Comparison of ENCODE assay signal across 1 cellular context in the genomic region with DNA sequence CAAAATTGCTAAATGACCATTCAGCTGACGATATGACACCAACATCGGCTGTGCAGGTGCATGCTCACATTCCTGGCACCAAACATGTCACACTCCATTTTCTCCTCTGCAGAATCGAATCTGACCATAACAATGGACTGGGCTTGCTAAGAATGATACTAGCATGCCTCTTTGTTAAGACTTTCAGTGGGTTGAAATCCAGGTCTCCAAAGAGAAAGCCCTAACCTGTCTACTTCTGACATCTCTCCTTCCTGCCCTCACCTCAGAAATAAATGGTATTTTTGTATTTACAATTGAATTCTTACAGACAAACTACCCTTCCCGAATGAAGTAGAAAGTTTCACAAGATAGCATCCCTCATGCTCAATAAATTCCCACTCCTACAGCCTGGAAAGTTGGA.
TF ChIP-seq lines count a peak whose summit lies in the region.

No MANE protein-coding gene starts in this region.

TF ChIP-seq in GM12878, 131 proteins besides CTCF, POLR2A, EP300 and RAD21 (continued from another document):
- TF ChIP-seq, protein P1, sequence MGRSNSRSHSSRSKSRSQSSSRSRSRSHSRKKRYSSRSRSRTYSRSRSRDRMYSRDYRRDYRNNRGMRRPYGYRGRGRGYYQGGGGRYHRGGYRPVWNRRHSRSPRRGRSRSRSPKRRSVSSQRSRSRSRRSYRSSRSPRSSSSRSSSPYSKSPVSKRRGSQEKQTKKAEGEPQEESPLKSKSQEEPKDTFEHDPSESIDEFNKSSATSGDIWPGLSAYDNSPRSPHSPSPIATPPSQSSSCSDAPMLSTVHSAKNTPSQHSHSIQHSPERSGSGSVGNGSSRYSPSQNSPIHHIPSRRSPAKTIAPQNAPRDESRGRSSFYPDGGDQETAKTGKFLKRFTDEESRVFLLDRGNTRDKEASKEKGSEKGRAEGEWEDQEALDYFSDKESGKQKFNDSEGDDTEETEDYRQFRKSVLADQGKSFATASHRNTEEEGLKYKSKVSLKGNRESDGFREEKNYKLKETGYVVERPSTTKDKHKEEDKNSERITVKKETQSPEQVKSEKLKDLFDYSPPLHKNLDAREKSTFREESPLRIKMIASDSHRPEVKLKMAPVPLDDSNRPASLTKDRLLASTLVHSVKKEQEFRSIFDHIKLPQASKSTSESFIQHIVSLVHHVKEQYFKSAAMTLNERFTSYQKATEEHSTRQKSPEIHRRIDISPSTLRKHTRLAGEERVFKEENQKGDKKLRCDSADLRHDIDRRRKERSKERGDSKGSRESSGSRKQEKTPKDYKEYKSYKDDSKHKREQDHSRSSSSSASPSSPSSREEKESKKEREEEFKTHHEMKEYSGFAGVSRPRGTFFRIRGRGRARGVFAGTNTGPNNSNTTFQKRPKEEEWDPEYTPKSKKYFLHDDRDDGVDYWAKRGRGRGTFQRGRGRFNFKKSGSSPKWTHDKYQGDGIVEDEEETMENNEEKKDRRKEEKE (IDR thresholded peaks at IDR 0.05): no peak
- no peak for TF ChIP-seq E2F8 (IDR thresholded peaks at IDR 0.05; ENCODE audit: low read depth, partially characterized antibody)
- TF ChIP-seq, protein P2, sequence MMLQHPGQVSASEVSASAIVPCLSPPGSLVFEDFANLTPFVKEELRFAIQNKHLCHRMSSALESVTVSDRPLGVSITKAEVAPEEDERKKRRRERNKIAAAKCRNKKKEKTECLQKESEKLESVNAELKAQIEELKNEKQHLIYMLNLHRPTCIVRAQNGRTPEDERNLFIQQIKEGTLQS (IDR thresholded peaks at IDR 0.05; ENCODE audit: borderline replicate concordance, extremely low read depth, low read depth, low read length): no peak
- TF ChIP-seq ZBTB40 (IDR thresholded peaks at IDR 0.05; ENCODE audit: borderline replicate concordance): no peak
- no peak for TF ChIP-seq TARDBP (IDR thresholded peaks at IDR 0.05; ENCODE audit: borderline replicate concordance)
- TF ChIP-seq IRF4 (IDR thresholded peaks at IDR 0.05; ENCODE audit: low read depth, low read length): no peak
- TF ChIP-seq NBN (IDR thresholded peaks at IDR 0.05): no peak
- no peak for TF ChIP-seq ATF2 (IDR thresholded peaks at IDR 0.05; ENCODE audit: low read length)
- TF ChIP-seq NFXL1 (IDR thresholded peaks at IDR 0.05; ENCODE audit: borderline replicate concordance): no peak
- TF ChIP-seq, protein P3, sequence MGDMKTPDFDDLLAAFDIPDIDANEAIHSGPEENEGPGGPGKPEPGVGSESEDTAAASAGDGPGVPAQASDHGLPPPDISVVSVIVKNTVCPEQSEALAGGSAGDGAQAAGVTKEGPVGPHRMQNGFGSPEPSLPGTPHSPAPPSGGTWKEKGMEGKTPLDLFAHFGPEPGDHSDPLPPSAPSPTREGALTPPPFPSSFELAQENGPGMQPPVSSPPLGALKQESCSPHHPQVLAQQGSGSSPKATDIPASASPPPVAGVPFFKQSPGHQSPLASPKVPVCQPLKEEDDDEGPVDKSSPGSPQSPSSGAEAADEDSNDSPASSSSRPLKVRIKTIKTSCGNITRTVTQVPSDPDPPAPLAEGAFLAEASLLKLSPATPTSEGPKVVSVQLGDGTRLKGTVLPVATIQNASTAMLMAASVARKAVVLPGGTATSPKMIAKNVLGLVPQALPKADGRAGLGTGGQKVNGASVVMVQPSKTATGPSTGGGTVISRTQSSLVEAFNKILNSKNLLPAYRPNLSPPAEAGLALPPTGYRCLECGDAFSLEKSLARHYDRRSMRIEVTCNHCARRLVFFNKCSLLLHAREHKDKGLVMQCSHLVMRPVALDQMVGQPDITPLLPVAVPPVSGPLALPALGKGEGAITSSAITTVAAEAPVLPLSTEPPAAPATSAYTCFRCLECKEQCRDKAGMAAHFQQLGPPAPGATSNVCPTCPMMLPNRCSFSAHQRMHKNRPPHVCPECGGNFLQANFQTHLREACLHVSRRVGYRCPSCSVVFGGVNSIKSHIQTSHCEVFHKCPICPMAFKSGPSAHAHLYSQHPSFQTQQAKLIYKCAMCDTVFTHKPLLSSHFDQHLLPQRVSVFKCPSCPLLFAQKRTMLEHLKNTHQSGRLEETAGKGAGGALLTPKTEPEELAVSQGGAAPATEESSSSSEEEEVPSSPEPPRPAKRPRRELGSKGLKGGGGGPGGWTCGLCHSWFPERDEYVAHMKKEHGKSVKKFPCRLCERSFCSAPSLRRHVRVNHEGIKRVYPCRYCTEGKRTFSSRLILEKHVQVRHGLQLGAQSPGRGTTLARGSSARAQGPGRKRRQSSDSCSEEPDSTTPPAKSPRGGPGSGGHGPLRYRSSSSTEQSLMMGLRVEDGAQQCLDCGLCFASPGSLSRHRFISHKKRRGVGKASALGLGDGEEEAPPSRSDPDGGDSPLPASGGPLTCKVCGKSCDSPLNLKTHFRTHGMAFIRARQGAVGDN (IDR thresholded peaks at IDR 0.05): no peak
- no peak for TF ChIP-seq PBX3 (IDR thresholded peaks at IDR 0.05; ENCODE audit: insufficient replicate concordance, low read depth, low read length)
- TF ChIP-seq, protein P4, sequence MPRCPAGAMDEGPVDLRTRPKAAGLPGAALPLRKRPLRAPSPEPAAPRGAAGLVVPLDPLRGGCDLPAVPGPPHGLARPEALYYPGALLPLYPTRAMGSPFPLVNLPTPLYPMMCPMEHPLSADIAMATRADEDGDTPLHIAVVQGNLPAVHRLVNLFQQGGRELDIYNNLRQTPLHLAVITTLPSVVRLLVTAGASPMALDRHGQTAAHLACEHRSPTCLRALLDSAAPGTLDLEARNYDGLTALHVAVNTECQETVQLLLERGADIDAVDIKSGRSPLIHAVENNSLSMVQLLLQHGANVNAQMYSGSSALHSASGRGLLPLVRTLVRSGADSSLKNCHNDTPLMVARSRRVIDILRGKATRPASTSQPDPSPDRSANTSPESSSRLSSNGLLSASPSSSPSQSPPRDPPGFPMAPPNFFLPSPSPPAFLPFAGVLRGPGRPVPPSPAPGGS (IDR thresholded peaks at IDR 0.05; ENCODE audit: borderline replicate concordance, insufficient read depth, low read depth, low read length, poor library complexity, severe bottlenecking): no peak
- TF ChIP-seq, protein P5, sequence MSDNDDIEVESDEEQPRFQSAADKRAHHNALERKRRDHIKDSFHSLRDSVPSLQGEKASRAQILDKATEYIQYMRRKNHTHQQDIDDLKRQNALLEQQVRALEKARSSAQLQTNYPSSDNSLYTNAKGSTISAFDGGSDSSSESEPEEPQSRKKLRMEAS (IDR thresholded peaks at IDR 0.05; ENCODE audit: low read depth, low read length): no peak
- no peak for TF ChIP-seq RAD51 (IDR thresholded peaks at IDR 0.05)
- no peak for TF ChIP-seq HSF1 (IDR thresholded peaks at IDR 0.05; ENCODE audit: low read depth, low read length)
- TF ChIP-seq MEF2B (IDR thresholded peaks at IDR 0.05; ENCODE audit: partially characterized antibody, poor library complexity, severe bottlenecking): no peak
- no peak for TF ChIP-seq RELB (IDR thresholded peaks at IDR 0.05; ENCODE audit: low read depth)
- TF ChIP-seq ZZZ3 (IDR thresholded peaks at IDR 0.05; ENCODE audit: control insufficient read depth, insufficient read length, low read depth): no peak
